In genomic region chr22:40215266-40215665, GRCh38 we compare ENCODE assay signal across 9 cellular contexts. TPM values are rescaled to one million over a fixed set of nuclear protein-coding genes. Genes with fewer than 3 reads are reported as not detected.
DNase-seq lines count a peak whose midpoint lies in the region; ATAC-seq and TF ChIP-seq lines count a peak whose summit lies in the region.
"Had no signal": no experiment of that assay in that cellular context is flagged by ENCODE, and none has a peak within 500 bp of the region (broad histone marks: within the 10 kb centered on the region; RNA-seq: fewer than 3 reads in every experiment).

No MANE protein-coding gene starts in this region.

- H3K4me3 Mint-ChIP-seq in activated naive CD4-positive, alpha-beta T cell treated with anti-CD3 and anti-CD28 coated beads, Interleukin-2, amount 10 ng/mL, durations not matched to agents 7 days and 5 days = no peak overlapping the region

- no peaks in the 10 kb centered on the region for H3K27me3 Mint-ChIP-seq in activated naive CD4-positive, alpha-beta T cell treated with anti-CD3 and anti-CD28 coated beads, Interleukin-2, amount 10 ng/mL, durations not matched to agents 7 days and 5 days

- no peak for TF ChIP-seq CTCF in thoracic aorta (IDR thresholded peaks at IDR 0.05)

- CTCF ChIA-PET in activated naive CD4-positive, alpha-beta T cell treated with anti-CD3 and anti-CD28 coated beads, Interleukin-2, amount 10 ng/mL, durations not matched to agents 7 days and 5 days (lab: Charles Lee) = interaction anchor here (1.0 to 1.4 kb wide), 2 partner anchors 10 to 37 kb away, joined by 3 to 4 read pairs; partner anchors contain the start of gene TNRC6B

- peaks cover 39 to 90% of the 10 kb centered on the region in 2 donors for H3K4me1 ChIP-seq in thoracic aorta (ENCODE audit: control insufficient read depth in 1 of 2, low read depth in 2 of 2)

- peak overlapping the region; percentile 14 for H3K27ac ChIP-seq in thoracic aorta

- H3K36me3 ChIP-seq in thoracic aorta = no peaks in the 10 kb centered on the region

- peaks cover 43% of the 10 kb centered on the region for H3K36me3 Mint-ChIP-seq in activated naive CD4-positive, alpha-beta T cell treated with anti-CD3 and anti-CD28 coated beads, Interleukin-2, amount 10 ng/mL, durations not matched to agents 7 days and 5 days

- peak overlapping the region; percentile 83 for H3K27ac Mint-ChIP-seq in activated naive CD4-positive, alpha-beta T cell treated with anti-CD3 and anti-CD28 coated beads, Interleukin-2, amount 10 ng/mL, durations not matched to agents 7 days and 5 days

- DNase-seq in activated naive CD4-positive, alpha-beta T cell treated with anti-CD3 and anti-CD28 coated beads, Interleukin-2, amount 10 ng/mL, durations not matched to agents 7 days and 5 days = no peak
- no peak for DNase-seq in activated naive CD4-positive, alpha-beta T cell (lab: John Stamatoyannopoulos, UW)
- DNase-seq in SKM-1 treated with dmso at 0.1 percent for 144 hours (lab: John Stamatoyannopoulos, UW; ENCODE audit: unreplicated experiment) (peak; percentile 73), globus pallidus (ENCODE audit: low spot score) (peak; percentile 33), thoracic aorta (ENCODE audit: low spot score) (no peak), NCI-H1105 treated with DMSO at 0.1 percent for 48 hours (lab: John Stamatoyannopoulos, UW) (no peak)

- peaks cover 91% of the 10 kb centered on the region for H3K4me1 Mint-ChIP-seq in activated naive CD4-positive, alpha-beta T cell treated with anti-CD3 and anti-CD28 coated beads, Interleukin-2, amount 10 ng/mL, durations not matched to agents 7 days and 5 days

- H3K9me3 ChIP-seq in thoracic aorta = no peaks in the 10 kb centered on the region

- ATAC-seq in thoracic aorta (ENCODE audit: insufficient number of reproducible peaks, low FRiP score, low read depth) (no peak), HG02870 (IDR thresholded peaks at IDR 0.05; ENCODE audit: unreplicated experiment) (no peak), GM19395 (IDR thresholded peaks at IDR 0.05; ENCODE audit: unreplicated experiment) (no peak)

- no peak overlapping the region for H3K4me3 ChIP-seq in thoracic aorta

- H3K9me3 Mint-ChIP-seq in activated naive CD4-positive, alpha-beta T cell treated with anti-CD3 and anti-CD28 coated beads, Interleukin-2, amount 10 ng/mL, durations not matched to agents 7 days and 5 days = no peaks in the 10 kb centered on the region
- H3K9me3 Mint-ChIP-seq: T-helper 1 cell treated with Interleukin-12 subunit alpha and Interleukin-12 subunit beta and Interleukin-4 antibody, amounts not matched to agents 30 μg/mL and 1 μg/mL, for 36 hours had no signal

- H3K27me3 ChIP-seq in thoracic aorta (replicated peaks; ENCODE audit: insufficient read depth) = no peaks in the 10 kb centered on the region

RNA-seq across cellular contexts. Expression of gene TNRC6B, which starts 37.5 kb away (rescaled TPM):
- total RNA-seq in thoracic aorta = 10 to 100 TPM; 58.5 to 98.0 TPM

Comparison
In these comparisons a context has a peak if more than half of its experiments do, and no peak if none do; other contexts are left out.
1. DNase-seq: peak in SKM-1 treated with dmso at 0.1 percent for 144 hours (single experiment) and globus pallidus (single experiment); none in activated naive CD4-positive, alpha-beta T cell treated with anti-CD3 and anti-CD28 coated beads, Interleukin-2, amount 10 ng/mL, durations not matched to agents 7 days and 5 days (single experiment), activated naive CD4-positive, alpha-beta T cell (0 of 4), thoracic aorta (single experiment) and NCI-H1105 treated with DMSO at 0.1 percent for 48 hours (single experiment).